Comparison of ENCODE assay signal across 30 cellular contexts in genomic region chr10:124616040-124616835, GRCh38.
DNase-seq lines count a peak whose midpoint lies in the region; ATAC-seq, FAIRE-seq and TF ChIP-seq lines count a peak whose summit lies in the region.
"Had no signal": no experiment of that assay in that cellular context is flagged by ENCODE, and none has a peak within 500 bp of the region (broad histone marks: within the 10 kb centered on the region; RNA-seq: fewer than 3 reads in every experiment).

No MANE protein-coding gene starts in this region.

- H3K4me2 ChIP-seq in GM23338 (no peak overlapping the region), SU-DHL-6 (ENCODE audit: low read depth, low read length, poor library complexity, severe bottlenecking) (peak overlapping the region; percentile 11), hepatocyte (no peak overlapping the region)

- H3K27me3 Mint-ChIP-seq in GM23338 (ENCODE audit: insufficient read depth, low read depth, poor library complexity), result peaks cover 17% of the 10 kb centered on the region
- H3K27me3 Mint-ChIP-seq in stimulated activated memory B cell treated with anti-CD40 and anti-IgM and Interleukin-4, amounts not matched to agents 10 μg/mL and 1 μg/mL and 100 μg/mL, for 72 hours, result no peaks in the 10 kb centered on the region
- H3K27me3 Mint-ChIP-seq: CD4-positive, CD25-positive, alpha-beta regulatory T cell; type B pancreatic cell had no signal

- H3K27me3 ChIP-seq in GM23338 (ENCODE audit: insufficient read depth) (no peaks in the 10 kb centered on the region), SU-DHL-6 (ENCODE audit: low read length) (no peaks in the 10 kb centered on the region), hepatocyte (no peaks in the 10 kb centered on the region)
- H3K27me3 ChIP-seq: esophagus muscularis mucosa had no signal

- FAIRE-seq in D721Med (lab: Jason Lieb, UNC), result no peak
- FAIRE-seq: GM18507, islet of Langerhans had no signal

- H2AFZ ChIP-seq in GM23338 (no peak overlapping the region), SU-DHL-6 (ENCODE audit: low read depth, low read length, severe bottlenecking) (no peak overlapping the region), hepatocyte (no peak overlapping the region)

- H3K9me3 Mint-ChIP-seq in GM23338, result no peaks in the 10 kb centered on the region
- H3K9me3 Mint-ChIP-seq in stimulated activated memory B cell treated with anti-CD40 and anti-IgM and Interleukin-4, amounts not matched to agents 10 μg/mL and 1 μg/mL and 100 μg/mL, for 72 hours, result no peaks in the 10 kb centered on the region
- H3K9me3 Mint-ChIP-seq: activated T-helper 2 cell treated with anti-CD3 and anti-CD28 coated beads, Interferon-gamma antibody, Interleukin-2, Interleukin-4, amounts not matched to agents 10 μg/mL and 5 μg/mL and 100 μg/mL, durations not matched to agents 14 hours and 24 hours and 36 hours; type B pancreatic cell had no signal

- H3K4me3 ChIP-seq in GM23338 (no peak overlapping the region), SU-DHL-6 (ENCODE audit: insufficient read depth, low read length, poor library complexity, severe bottlenecking) (no peak overlapping the region), lower leg skin (ENCODE audit: low read depth, poor library complexity, severe bottlenecking) (no peak overlapping the region), hepatocyte (no peak overlapping the region)
- H3K4me3 ChIP-seq: esophagus muscularis mucosa, HAP-1 had no signal

- H3K9me2 ChIP-seq in GM23338 (ENCODE audit: insufficient read depth) (no peaks in the 10 kb centered on the region), SU-DHL-6 (replicated peaks; ENCODE audit: insufficient read depth, low read length) (no peaks in the 10 kb centered on the region), hepatocyte (replicated peaks; ENCODE audit: insufficient read depth) (no peaks in the 10 kb centered on the region)

- no peaks in the 10 kb centered on the region for H3K79me2 ChIP-seq in GM23338 (replicated peaks; ENCODE audit: insufficient read depth)
- peaks cover 9% of the 10 kb centered on the region for H3K79me2 ChIP-seq in SU-DHL-6 (ENCODE audit: insufficient read depth, low read length)
- H3K79me2 ChIP-seq in hepatocyte, result no peaks in the 10 kb centered on the region

- H3K36me3 ChIP-seq in GM23338 (ENCODE audit: insufficient read depth) (no peaks in the 10 kb centered on the region), SU-DHL-6 (ENCODE audit: low read length) (no peaks in the 10 kb centered on the region), hepatocyte (replicated peaks; ENCODE audit: insufficient read depth, low read depth) (no peaks in the 10 kb centered on the region)
- H3K36me3 ChIP-seq: HAP-1 had no signal

- H3K27ac ChIP-seq in GM23338 (ENCODE audit: low read depth) (no peak overlapping the region), SU-DHL-6 (ENCODE audit: low read depth, low read length) (peak overlapping the region; percentile 99), hepatocyte (no peak overlapping the region)
- H3K27ac ChIP-seq: esophagus muscularis mucosa had no signal

- no peak overlapping the region for H3K27ac Mint-ChIP-seq in GM23338
- peak overlapping the region; percentile 81 for H3K27ac Mint-ChIP-seq in stimulated activated memory B cell treated with anti-CD40 and anti-IgM and Interleukin-4, amounts not matched to agents 10 μg/mL and 1 μg/mL and 100 μg/mL, for 72 hours
- H3K27ac Mint-ChIP-seq: activated T-helper 2 cell treated with anti-CD3 and anti-CD28 coated beads, Interferon-gamma antibody, Interleukin-2, Interleukin-4, amounts not matched to agents 10 μg/mL and 5 μg/mL and 100 μg/mL, durations not matched to agents 14 hours and 24 hours and 36 hours; type B pancreatic cell had no signal

- no peaks in the 10 kb centered on the region for H3K4me1 ChIP-seq in GM23338 (ENCODE audit: insufficient read depth)
- H3K4me1 ChIP-seq in hepatocyte (ENCODE audit: insufficient read depth), result no peaks in the 10 kb centered on the region
- H3K4me1 ChIP-seq: HAP-1 had no signal

- peak; percentile 19 for ATAC-seq in GM23338
- ATAC-seq in stimulated activated memory B cell treated with anti-CD40 and anti-IgM and Interleukin-4, amounts not matched to agents 10 μg/mL and 1 μg/mL and 100 μg/mL, for 72 hours, result no peak
- ATAC-seq: sciatic nerve had no signal

- no peak for TF ChIP-seq POLR2A in lower leg skin (IDR thresholded peaks at IDR 0.05)

- no peaks in the 10 kb centered on the region for H3K36me3 Mint-ChIP-seq in GM23338 (ENCODE audit: low read depth)
- peaks cover 8% of the 10 kb centered on the region for H3K36me3 Mint-ChIP-seq in stimulated activated memory B cell treated with anti-CD40 and anti-IgM and Interleukin-4, amounts not matched to agents 10 μg/mL and 1 μg/mL and 100 μg/mL, for 72 hours
- H3K36me3 Mint-ChIP-seq: type B pancreatic cell had no signal

- H3K9me3 ChIP-seq in SU-DHL-6 (ENCODE audit: insufficient read depth, low read length) (no peaks in the 10 kb centered on the region), hepatocyte (ENCODE audit: low read depth) (no peaks in the 10 kb centered on the region)
- H3K9me3 ChIP-seq: esophagus muscularis mucosa, HAP-1 had no signal

- no peak overlapping the region for H3K4me3 Mint-ChIP-seq in GM23338
- H3K4me3 Mint-ChIP-seq in stimulated activated memory B cell treated with anti-CD40 and anti-IgM and Interleukin-4, amounts not matched to agents 10 μg/mL and 1 μg/mL and 100 μg/mL, for 72 hours, result no peak overlapping the region
- H3K4me3 Mint-ChIP-seq: type B pancreatic cell had no signal

- no peaks in the 10 kb centered on the region for H4K20me1 ChIP-seq in GM23338 (replicated peaks; ENCODE audit: insufficient read depth)
- no peaks in the 10 kb centered on the region for H4K20me1 ChIP-seq in SU-DHL-6 (ENCODE audit: low read depth, low read length)
- no peaks in the 10 kb centered on the region for H4K20me1 ChIP-seq in hepatocyte (ENCODE audit: insufficient read depth, poor library complexity, severe bottlenecking)

- 87 to 90% methylated on average over 28 to 29 of the region's 30 CpGs for WGBS in lower leg skin, 2 donors
- 87% methylated on average over 23 of the region's 30 CpGs for WGBS in hepatocyte (ENCODE audit: low lambda C conversion rate, missing lambda C conversion rate)

- DNase-seq in GM23338 (ENCODE audit: low spot score) (no peak), iPS-NIHi7 (ENCODE audit: extremely low spot score) (peak; percentile 58), lower leg skin (ENCODE audit: low spot score in 2 of 2) (no peak), dedifferentiated amniotic fluid mesenchymal stem cell (ENCODE audit: extremely low spot score) (no peak), D721Med (ENCODE audit: insufficient read length, low spot score) (no peak), hepatocyte (ENCODE audit: low spot score) (no peak)
- DNase-seq: activated CD4-positive, alpha-beta T cell treated with anti-CD3 and anti-CD28 coated beads, Interleukin-2, amount 50 U/mL, for 48 hours; activated CD8-positive, alpha-beta memory T cell treated with anti-CD3 and anti-CD28 coated beads, Interleukin-2, amount 50 U/mL, for 4 hours; CD4-positive, CD25-positive, alpha-beta regulatory T cell; central memory CD4-positive, alpha-beta T cell; DMS53; foreskin melanocyte; GF-D8; IMR-90; NCI-H1105 treated with DMSO at 0.1 percent for 48 hours; NCI-H2029 treated with DMSO at 0.1 percent for 48 hours; NCI-H345; NCI-H748 treated with DMSO at 0.1 percent for 48 hours; OCI-M1; stimulated activated CD4-positive, alpha-beta T cell treated with anti-CD3 and anti-CD28 coated beads, Interleukin-15, amount 100 ng/mL, for 24 hours; T1000 had no signal

- peaks cover 9% of the 10 kb centered on the region; the same call in 2 of the 3 replicates for H3K4me1 Mint-ChIP-seq in GM23338
- peaks cover 98% of the 10 kb centered on the region for H3K4me1 Mint-ChIP-seq in stimulated activated memory B cell treated with anti-CD40 and anti-IgM and Interleukin-4, amounts not matched to agents 10 μg/mL and 1 μg/mL and 100 μg/mL, for 72 hours

- intact Hi-C loops in lower leg skin (cut with DNase I; ENCODE audit: low total_unique reads), result no loop called here

- no peak for TF ChIP-seq CTCF in GM23338 (conservative IDR thresholded peaks at IDR 0.05; ENCODE audit: low read depth in 2 of 2)
- no peak for TF ChIP-seq CTCF in SU-DHL-6 (IDR thresholded peaks at IDR 0.05; ENCODE audit: insufficient read depth, low read length, poor library complexity, severe bottlenecking)
- no peak for TF ChIP-seq CTCF in lower leg skin (IDR thresholded peaks at IDR 0.05)
- no peak for TF ChIP-seq CTCF in D721Med (IDR thresholded peaks at IDR 0.05; ENCODE audit: insufficient read depth, missing control alignments)
- TF ChIP-seq CTCF in hepatocyte (IDR thresholded peaks at IDR 0.05; ENCODE audit: poor library complexity), result no peak

- no peaks in the 10 kb centered on the region for H3F3A ChIP-seq in GM23338 (replicated peaks; ENCODE audit: low read depth)
- H3F3A ChIP-seq in SU-DHL-6 (ENCODE audit: insufficient read depth), result peaks cover 77% of the 10 kb centered on the region

- H3K9ac ChIP-seq in SU-DHL-6 (ENCODE audit: low read length), result peak overlapping the region; percentile 70; the same call in 1 of the 2 replicates

TF ChIP-seq in GM23338, 12 proteins besides CTCF, POLR2A, EP300 and RAD21 (continues in another document):
- no peak for TF ChIP-seq STAT1 (IDR thresholded peaks at IDR 0.05; ENCODE audit: unreplicated experiment)
- no peak for TF ChIP-seq POLR2AphosphoS5 (IDR thresholded peaks at IDR 0.05; ENCODE audit: low read depth)
- no peak for TF ChIP-seq EZH2phosphoT487 (IDR thresholded peaks at IDR 0.05; ENCODE audit: unreplicated experiment)
- TF ChIP-seq JUNB (IDR thresholded peaks at IDR 0.05; ENCODE audit: unreplicated experiment), result no peak
